27 cellular contexts compared by ENCODE assay signal in the genomic region with DNA sequence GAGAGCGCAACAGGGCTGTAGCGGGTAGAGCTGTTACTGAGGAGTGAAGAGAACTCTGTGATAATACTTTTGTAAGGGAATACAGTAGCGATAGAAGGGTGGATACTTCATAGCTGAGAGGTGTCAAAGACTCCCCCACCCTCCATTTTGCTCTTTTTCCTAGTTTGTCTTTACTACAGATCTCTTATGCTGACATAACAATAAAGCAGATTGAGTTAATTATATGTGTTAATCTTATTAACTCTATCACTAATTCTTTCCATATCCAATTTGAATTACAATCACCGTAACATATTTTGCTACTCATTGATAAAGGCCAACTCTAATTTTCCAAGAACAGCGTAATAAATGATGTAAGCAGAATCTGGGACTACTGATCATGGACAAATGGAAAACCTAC.
"Had no signal": no experiment of that assay in that cellular context is flagged by ENCODE, and none has a peak within 500 bp of the region (broad histone marks: within the 10 kb centered on the region; RNA-seq: fewer than 3 reads in every experiment).

No MANE protein-coding gene starts in this region.

- H3K9me3 ChIP-seq: body of pancreas, right lobe of liver, vagina had no signal

- H3K27me3 ChIP-seq: body of pancreas, dorsolateral prefrontal cortex, gastroesophageal sphincter, ovary, right lobe of liver, vagina had no signal

- H3K27ac Mint-ChIP-seq: activated T-helper 2 cell treated with anti-CD3 and anti-CD28 coated beads, Interferon-gamma antibody, Interleukin-2, Interleukin-4, amounts not matched to agents 10 μg/mL and 5 μg/mL and 100 μg/mL, durations not matched to agents 14 hours and 24 hours and 36 hours; stimulated activated naive CD8-positive, alpha-beta T cell treated with anti-CD3 and anti-CD28 coated beads, Interleukin-15, Interleukin-2, amounts not matched to agents 100 ng/mL and 50 ng/mL, for 24 hours; type B pancreatic cell had no signal

- H3K4me3 ChIP-seq: body of pancreas, coronary artery, dorsolateral prefrontal cortex, gastroesophageal sphincter, ovary, right lobe of liver, vagina had no signal

- H3K4me1 ChIP-seq: body of pancreas, gastroesophageal sphincter, right lobe of liver, vagina had no signal

- DNase-seq: activated CD4-positive, alpha-beta T cell treated with anti-CD3 and anti-CD28 coated beads for 48 hours; activated CD4-positive, alpha-beta T cell treated with anti-CD3 and anti-CD28 coated beads, Interleukin-2, amount 50 U/mL, for 48 hours; activated CD8-positive, alpha-beta memory T cell treated with anti-CD3 and anti-CD28 coated beads for 24 hours; activated CD8-positive, alpha-beta memory T cell treated with anti-CD3 and anti-CD28 coated beads, Interleukin-2, amount 50 U/mL, for 48 hours; activated T-cell treated with anti-CD3 and anti-CD28 coated beads, Interleukin-2, amount 50 U/mL, for 4 hours; body of pancreas; dorsolateral prefrontal cortex; effector memory CD4-positive, alpha-beta T cell; head of caudate nucleus; hippocampal formation; left cardiac atrium; left ventricle myocardium superior; ovary; right lobe of liver; stimulated activated CD4-positive, alpha-beta T cell treated with anti-CD3 and anti-CD28 coated beads, Interleukin-12 subunit alpha, Interleukin-12 subunit beta, amount 100 ng/mL, for 4 hours; stimulated activated CD4-positive, alpha-beta T cell treated with anti-CD3 and anti-CD28 coated beads, Interleukin-4, amount 100 ng/mL, for 1 hour; T-helper 9 cell had no signal

- H3K9me3 Mint-ChIP-seq: activated naive CD4-positive, alpha-beta T cell treated with anti-CD3 and anti-CD28 coated beads, Interleukin-2, amount 50 U/mL, for 24 hours had no signal

- H3K27ac ChIP-seq: body of pancreas, coronary artery, gastroesophageal sphincter, ovary, right lobe of liver, vagina, VCaP had no signal

- H3K27me3 Mint-ChIP-seq: activated naive CD4-positive, alpha-beta T cell treated with anti-CD3 and anti-CD28 coated beads, Interleukin-2, amount 50 U/mL, for 24 hours; progenitor cell of endocrine pancreas; stimulated activated naive CD8-positive, alpha-beta T cell treated with anti-CD3 and anti-CD28 coated beads, Interleukin-15, Interleukin-2, amounts not matched to agents 100 ng/mL and 50 ng/mL, for 24 hours; type B pancreatic cell had no signal

- ATAC-seq: activated CD4-positive, CD25-positive, alpha-beta regulatory T cell treated with anti-CD3 and anti-CD28 coated beads, Interleukin-2, amount 50 U/mL, for 24 hours; activated T-cell treated with anti-CD3 and anti-CD28 coated beads, Interleukin-2, amount 50 U/mL, for 4 hours; body of pancreas; gastroesophageal sphincter had no signal

- H3K36me3 ChIP-seq: ovary had no signal

- H3K4me3 Mint-ChIP-seq: activated naive CD4-positive, alpha-beta T cell treated with anti-CD3 and anti-CD28 coated beads, Interleukin-2, amount 50 U/mL, for 24 hours; activated T-cell treated with anti-CD3 and anti-CD28 coated beads, Interleukin-2, amount 50 U/mL, for 4 hours; stimulated activated naive CD8-positive, alpha-beta T cell treated with anti-CD3 and anti-CD28 coated beads, Interleukin-15, Interleukin-2, amounts not matched to agents 100 ng/mL and 50 ng/mL, for 24 hours; type B pancreatic cell had no signal
